Comparison of ENCODE assay signal across 1 cellular context in genomic region chr17:77664097-77664729, GRCh38.
TF ChIP-seq lines count a peak whose summit lies in the region.

No MANE protein-coding gene starts in this region.

TF ChIP-seq in SK-N-SH, 30 proteins besides CTCF, POLR2A, EP300 and RAD21:
- TF ChIP-seq REST (IDR thresholded peaks at IDR 0.05; ENCODE audit: low read depth, low read length) (no peak), RCOR1 (IDR thresholded peaks at IDR 0.05; ENCODE audit: low read length) (no peak), NRF1 (IDR thresholded peaks at IDR 0.05; ENCODE audit: low read depth, low read length) (no peak), JUND (IDR thresholded peaks at IDR 0.05) (no peak), SMC3 (IDR thresholded peaks at IDR 0.05; ENCODE audit: low read depth, low read length) (no peak), FOXJ3 (CRISPR knock-in tag; IDR thresholded peaks at IDR 0.05) (no peak), USF2 (IDR thresholded peaks at IDR 0.05; ENCODE audit: borderline replicate concordance, low read depth, low read length) (no peak), POLR2AphosphoS5 (IDR thresholded peaks at IDR 0.05; ENCODE audit: low read depth, low read length) (no peak), IRF3 (IDR thresholded peaks at IDR 0.05; ENCODE audit: low read depth, low read length) (no peak), RFX5 (IDR thresholded peaks at IDR 0.05; ENCODE audit: low read length) (no peak), YY1 (IDR thresholded peaks at IDR 0.05; ENCODE audit: low read depth) (no peak), CHD2 (IDR thresholded peaks at IDR 0.05; ENCODE audit: low read length, partially characterized antibody) (no peak), TCF12 (IDR thresholded peaks at IDR 0.05) (no peak), ZBTB33 (IDR thresholded peaks at IDR 0.05; ENCODE audit: borderline replicate concordance, low read depth) (no peak)
- TF ChIP-seq, protein P1, sequence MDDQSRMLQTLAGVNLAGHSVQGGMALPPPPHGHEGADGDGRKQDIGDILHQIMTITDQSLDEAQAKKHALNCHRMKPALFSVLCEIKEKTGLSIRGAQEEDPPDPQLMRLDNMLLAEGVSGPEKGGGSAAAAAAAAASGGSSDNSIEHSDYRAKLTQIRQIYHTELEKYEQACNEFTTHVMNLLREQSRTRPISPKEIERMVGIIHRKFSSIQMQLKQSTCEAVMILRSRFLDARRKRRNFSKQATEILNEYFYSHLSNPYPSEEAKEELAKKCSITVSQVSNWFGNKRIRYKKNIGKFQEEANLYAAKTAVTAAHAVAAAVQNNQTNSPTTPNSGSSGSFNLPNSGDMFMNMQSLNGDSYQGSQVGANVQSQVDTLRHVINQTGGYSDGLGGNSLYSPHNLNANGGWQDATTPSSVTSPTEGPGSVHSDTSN (IDR thresholded peaks at IDR 0.05): no peak
